In genomic region chr18:26403451-26403850, GRCh38 we compare ENCODE assay signal across 28 cellular contexts.
"Had no signal": no experiment of that assay in that cellular context is flagged by ENCODE, and none has a peak within 500 bp of the region (broad histone marks: within the 10 kb centered on the region; RNA-seq: fewer than 3 reads in every experiment).

No MANE protein-coding gene starts in this region.

- H3K4me1 ChIP-seq: stomach, testis, thyroid gland, tibial artery, tibial nerve, transverse colon, upper lobe of left lung, upper lobe of right lung, uterus had no signal

- H3K36me3 ChIP-seq: stomach, suprapubic skin, thoracic aorta, thyroid gland, tibial artery, tibial nerve, transverse colon, upper lobe of left lung, upper lobe of right lung, uterus, vagina had no signal

- ATAC-seq: stimulated activated effector memory CD8-positive, alpha-beta T cell treated with anti-CD3 and anti-CD28 coated beads, Interleukin-12 subunit alpha, Interleukin-12 subunit beta, amount 100 ng/mL, for 72 hours; stimulated activated memory B cell treated with anti-CD40 and anti-IgM and Interleukin-4, amounts not matched to agents 10 μg/mL and 1 μg/mL and 100 μg/mL, for 72 hours; stimulated activated naive B cell treated with anti-CD40 and anti-IgM and Interleukin-4, amounts not matched to agents 10 μg/mL and 1 μg/mL and 100 μg/mL, for 72 hours; stimulated activated naive CD8-positive, alpha-beta T cell treated with anti-CD3 and anti-CD28 coated beads, Interleukin-15, amount 100 ng/mL, for 72 hours; stimulated activated naive CD8-positive, alpha-beta T cell treated with anti-CD3 and anti-CD28 coated beads, Interleukin-15, Interleukin-2, amounts not matched to agents 100 U/mL and 50 U/mL, for 24 hours; upper lobe of right lung had no signal

- H3K4me3 Mint-ChIP-seq: stimulated activated effector memory CD8-positive, alpha-beta T cell treated with anti-CD3 and anti-CD28 coated beads, Interleukin-12 subunit alpha, Interleukin-12 subunit beta, amount 100 ng/mL, for 72 hours; stimulated activated memory B cell treated with anti-CD40 and anti-IgM and Interleukin-4, amounts not matched to agents 10 μg/mL and 1 μg/mL and 100 μg/mL, for 72 hours; stimulated activated naive B cell treated with anti-CD40 and anti-IgM and Interleukin-4, amounts not matched to agents 10 μg/mL and 1 μg/mL and 100 μg/mL, for 72 hours; stimulated activated naive CD8-positive, alpha-beta T cell treated with anti-CD3 and anti-CD28 coated beads, Interleukin-15, amount 100 ng/mL, for 72 hours; stimulated activated naive CD8-positive, alpha-beta T cell treated with anti-CD3 and anti-CD28 coated beads, Interleukin-15, Interleukin-2, amounts not matched to agents 100 ng/mL and 50 ng/mL, for 24 hours; type B pancreatic cell had no signal

- DNase-seq: stimulated activated CD4-positive, alpha-beta T cell treated with anti-CD3 and anti-CD28 coated beads, Interleukin-2, amount 100 ng/mL, for 48 hours; stimulated activated CD4-positive, alpha-beta T cell treated with anti-CD3 and anti-CD28 coated beads, Interleukin-4, amount 100 ng/mL, for 1 hour; stimulated activated CD4-positive, alpha-beta T cell treated with anti-CD3 and anti-CD28 coated beads, Interleukin-4, amount 100 ng/mL, for 24 hours; stimulated activated CD4-positive, alpha-beta T cell treated with anti-CD3 and anti-CD28 coated beads, Interleukin-4, amount 100 ng/mL, for 4 hours; stimulated activated CD8-positive, alpha-beta memory T cell treated with anti-CD3 and anti-CD28 coated beads, Interleukin-4, amount 100 ng/mL, for 48 hours; stimulated activated naive B cell treated with anti-CD40 and anti-IgM and Interleukin-4, amounts not matched to agents 10 μg/mL and 1 μg/mL and 100 μg/mL, for 72 hours; stimulated activated naive CD4-positive, alpha-beta T cell; stimulated activated naive CD4-positive, alpha-beta T cell treated with Interleukin-2 at 50 U/mL for 16 hours; stimulated activated naive CD8-positive, alpha-beta T cell treated with anti-CD3 and anti-CD28 coated beads, Interleukin-15, amount 100 ng/mL, for 72 hours; stimulated activated naive CD8-positive, alpha-beta T cell treated with anti-CD3 and anti-CD28 coated beads, Interleukin-15, Interleukin-2, amounts not matched to agents 100 U/mL and 50 U/mL, for 24 hours; stomach; substantia nigra; testis; thyroid gland; tibial artery; transverse colon; trophoblast cell; upper lobe of left lung; upper lobe of right lung; uterus had no signal

- H3K4me3 ChIP-seq: stomach, suprapubic skin, testis, thoracic aorta, thyroid gland, tibial artery, tibial nerve, transverse colon, upper lobe of left lung, upper lobe of right lung, uterus, vagina had no signal

- H3K4me1 Mint-ChIP-seq: stimulated activated effector memory CD8-positive, alpha-beta T cell treated with anti-CD3 and anti-CD28 coated beads, Interleukin-12 subunit alpha, Interleukin-12 subunit beta, amount 100 ng/mL, for 72 hours; stimulated activated naive B cell treated with anti-CD40 and anti-IgM and Interleukin-4, amounts not matched to agents 10 μg/mL and 1 μg/mL and 100 μg/mL, for 72 hours; stimulated activated naive CD8-positive, alpha-beta T cell treated with anti-CD3 and anti-CD28 coated beads, Interleukin-15, amount 100 ng/mL, for 72 hours had no signal

- H3K27me3 Mint-ChIP-seq: stimulated activated memory B cell treated with anti-CD40 and anti-IgM and Interleukin-4, amounts not matched to agents 10 μg/mL and 1 μg/mL and 100 μg/mL, for 72 hours; stimulated activated naive B cell treated with anti-CD40 and anti-IgM and Interleukin-4, amounts not matched to agents 10 μg/mL and 1 μg/mL and 100 μg/mL, for 72 hours; stimulated activated naive CD8-positive, alpha-beta T cell treated with anti-CD3 and anti-CD28 coated beads, Interleukin-15, amount 100 ng/mL, for 72 hours; stimulated activated naive CD8-positive, alpha-beta T cell treated with anti-CD3 and anti-CD28 coated beads, Interleukin-15, Interleukin-2, amounts not matched to agents 100 ng/mL and 50 ng/mL, for 24 hours; type B pancreatic cell had no signal

- H3K27ac ChIP-seq: stomach, suprapubic skin, testis, thoracic aorta, thyroid gland, tibial artery, tibial nerve, transverse colon, upper lobe of left lung, upper lobe of right lung, uterus, vagina had no signal

- H3K27me3 ChIP-seq: stomach, suprapubic skin, testis, thyroid gland, tibial artery, tibial nerve, transverse colon, upper lobe of left lung, upper lobe of right lung, uterus, vagina had no signal

- H3K36me3 Mint-ChIP-seq: stimulated activated effector memory CD8-positive, alpha-beta T cell treated with anti-CD3 and anti-CD28 coated beads, Interleukin-12 subunit alpha, Interleukin-12 subunit beta, amount 100 ng/mL, for 72 hours; stimulated activated memory B cell treated with anti-CD40 and anti-IgM and Interleukin-4, amounts not matched to agents 10 μg/mL and 1 μg/mL and 100 μg/mL, for 72 hours; type B pancreatic cell had no signal

- H3K9me3 ChIP-seq: stomach, suprapubic skin, testis, thoracic aorta, thyroid gland, tibial artery, tibial nerve, transverse colon, upper lobe of left lung, upper lobe of right lung, uterus, vagina had no signal

- H3K27ac Mint-ChIP-seq: stimulated activated effector memory CD8-positive, alpha-beta T cell treated with anti-CD3 and anti-CD28 coated beads, Interleukin-12 subunit alpha, Interleukin-12 subunit beta, amount 100 ng/mL, for 72 hours; stimulated activated memory B cell treated with anti-CD40 and anti-IgM and Interleukin-4, amounts not matched to agents 10 μg/mL and 1 μg/mL and 100 μg/mL, for 72 hours; stimulated activated naive B cell treated with anti-CD40 and anti-IgM and Interleukin-4, amounts not matched to agents 10 μg/mL and 1 μg/mL and 100 μg/mL, for 72 hours; stimulated activated naive CD8-positive, alpha-beta T cell treated with anti-CD3 and anti-CD28 coated beads, Interleukin-15, amount 100 ng/mL, for 72 hours; stimulated activated naive CD8-positive, alpha-beta T cell treated with anti-CD3 and anti-CD28 coated beads, Interleukin-15, Interleukin-2, amounts not matched to agents 100 ng/mL and 50 ng/mL, for 24 hours; type B pancreatic cell had no signal
